Comparison of ENCODE assay signal across 20 cellular contexts in genomic region chr17:29980261-29980660, GRCh38.
"Had no signal": no experiment of that assay in that cellular context is flagged by ENCODE, and none has a peak within 500 bp of the region (broad histone marks: within the 10 kb centered on the region; RNA-seq: fewer than 3 reads in every experiment).

No MANE protein-coding gene starts in this region.

- DNase-seq: IMR-90, Karpas-422, KG1, MM.1S, NCI-H1092 treated with DMSO at 0.1 percent for 48 hours, NCI-H1436, NCI-H187, NCI-H2029, NCI-H2081 treated with DMSO at 0.1 percent for 48 hours, NCI-H2171 treated with DMSO at 0.1 percent for 48 hours, NCI-H446, NCI-H510A, NCI-H524 treated with DMSO at 0.1 percent for 48 hours, NCI-H69, NCI-H774, Right ventricle myocardium superior, RPMI8226, SK-N-SH, SW 1271 had no signal

- ATAC-seq: HepG2 had no signal
